8 cellular contexts compared by ENCODE assay signal in genomic region chr1:115147928-115148327, GRCh38. TPM values are rescaled to one million over a fixed set of nuclear protein-coding genes. Genes with fewer than 3 reads are reported as not detected.
DNase-seq lines count a peak whose midpoint lies in the region; ATAC-seq and TF ChIP-seq lines count a peak whose summit lies in the region.
"Not testable (repeated sequence)": the region's sequence is repeated elsewhere in the genome, so short reads cannot be mapped to it uniquely, and the experiment has no call there.

No MANE protein-coding gene starts in this region.

- H3K27ac Mint-ChIP-seq in CD8-positive, alpha-beta memory T cell = peak overlapping the region in 2 of 8 donors; percentile 6 to 22
- H3K27ac Mint-ChIP-seq in WTC11 = peak overlapping the region; percentile 59; the same call in 1 of the 2 replicates
- H3K27ac Mint-ChIP-seq in activated naive CD4-positive, alpha-beta T cell treated with anti-CD3 and anti-CD28 coated beads, Interleukin-2, amount 50 U/mL, for 24 hours = not testable (repeated sequence)
- peak overlapping the region in 4 of 10 donors; percentile 0 to 85 (median 33) for H3K27ac Mint-ChIP-seq in naive thymus-derived CD8-positive, alpha-beta T cell

- not testable (repeated sequence) for H3K4me3 ChIP-seq in CD8-positive, alpha-beta memory T cell (ENCODE audit: low read length); hepatocyte
- peak overlapping the region; percentile 61 for H3K4me3 ChIP-seq in HUES48 (ENCODE audit: low read depth, low read length)
- H3K4me3 ChIP-seq in ectodermal cell (ENCODE audit: insufficient read depth, low read depth, low read length) = peak overlapping the region; percentile 10
- peak overlapping the region; percentile 38 for H3K4me3 ChIP-seq in smooth muscle cell

- POLR2A ChIA-PET in CD8-positive, alpha-beta memory T cell (lab: Charles Lee); WTC11 (lab: Charles Lee); naive thymus-derived CD8-positive, alpha-beta T cell (lab: Charles Lee): not testable (repeated sequence)

- not testable (repeated sequence) for H3K9me3 ChIP-seq in CD8-positive, alpha-beta memory T cell (ENCODE audit: low read length); HUES48 (ENCODE audit: control insufficient read depth, insufficient read depth, low read length); ectodermal cell (ENCODE audit: control insufficient read depth, low read length); hepatocyte (ENCODE audit: low read depth); smooth muscle cell (replicated peaks; ENCODE audit: low read depth)

- H3K27ac ChIP-seq in CD8-positive, alpha-beta memory T cell (ENCODE audit: low read depth, low read length); HUES48 (ENCODE audit: low read depth, low read length); ectodermal cell (ENCODE audit: insufficient read depth, low read depth, low read length, poor library complexity, severe bottlenecking); smooth muscle cell (ENCODE audit: low read depth): not testable (repeated sequence)
- H3K27ac ChIP-seq in hepatocyte = peak overlapping the region; percentile 43

- WGBS in ectodermal cell, 2 experiments = 5 to 6% methylated on average over 18 of the region's 22 CpGs
- 5% methylated on average over 21 of the region's 22 CpGs for WGBS in hepatocyte (ENCODE audit: low lambda C conversion rate, missing lambda C conversion rate)
- WGBS in smooth muscle cell (ENCODE audit: low lambda C conversion rate) = 8% methylated on average over 20 of the region's 22 CpGs

- H3K9ac ChIP-seq in HUES48 (ENCODE audit: low read depth, low read length) = peak overlapping the region; percentile 48; the same call in 1 of the 2 replicates
- not testable (repeated sequence) for H3K9ac ChIP-seq in smooth muscle cell (ENCODE audit: low read depth)

- H3K4me1 Mint-ChIP-seq in CD8-positive, alpha-beta memory T cell; WTC11; activated naive CD4-positive, alpha-beta T cell treated with anti-CD3 and anti-CD28 coated beads, Interleukin-2, amount 50 U/mL, for 24 hours; naive thymus-derived CD8-positive, alpha-beta T cell: not testable (repeated sequence)

- not testable (repeated sequence) for ATAC-seq in WTC11; naive thymus-derived CD8-positive, alpha-beta T cell

- not testable (repeated sequence) for H3K27me3 ChIP-seq in CD8-positive, alpha-beta memory T cell (ENCODE audit: insufficient read depth, low read length, poor library complexity, severe bottlenecking); HUES48 (ENCODE audit: control insufficient read depth, insufficient read depth, low read length); ectodermal cell (ENCODE audit: control insufficient read depth, insufficient read depth, low read length, poor library complexity, severe bottlenecking); hepatocyte; smooth muscle cell (ENCODE audit: low read depth)

- H3K9me2 ChIP-seq in hepatocyte (replicated peaks; ENCODE audit: insufficient read depth) = not testable (repeated sequence)

- not testable (repeated sequence) for H3F3A ChIP-seq in smooth muscle cell (ENCODE audit: low read depth)

- TF ChIP-seq CTCF in WTC11 (IDR thresholded peaks at IDR 0.05); hepatocyte (IDR thresholded peaks at IDR 0.05; ENCODE audit: poor library complexity); smooth muscle cell (IDR thresholded peaks at IDR 0.05; ENCODE audit: borderline replicate concordance, insufficient read depth, poor library complexity, severe bottlenecking): not testable (repeated sequence)

- H3K36me3 ChIP-seq in CD8-positive, alpha-beta memory T cell (ENCODE audit: insufficient read depth, low read length); HUES48 (ENCODE audit: control insufficient read depth, insufficient read depth, low read length); ectodermal cell (ENCODE audit: control insufficient read depth, insufficient read depth, low read length); hepatocyte (replicated peaks; ENCODE audit: insufficient read depth, low read depth); smooth muscle cell (ENCODE audit: low read depth): not testable (repeated sequence)

- H3K4me2 ChIP-seq in hepatocyte (peak overlapping the region; percentile 79), smooth muscle cell (peak overlapping the region; percentile 77)

- not testable (repeated sequence) for H3K36me3 Mint-ChIP-seq in CD8-positive, alpha-beta memory T cell; WTC11; activated naive CD4-positive, alpha-beta T cell treated with anti-CD3 and anti-CD28 coated beads, Interleukin-2, amount 50 U/mL, for 24 hours; naive thymus-derived CD8-positive, alpha-beta T cell

- H3K27me3 Mint-ChIP-seq in CD8-positive, alpha-beta memory T cell = peaks cover 13 to 45% of the 10 kb centered on the region in 2 donors
- not testable (repeated sequence) for H3K27me3 Mint-ChIP-seq in WTC11 (ENCODE audit: low read depth)
- peaks cover 32% of the 10 kb centered on the region for H3K27me3 Mint-ChIP-seq in activated naive CD4-positive, alpha-beta T cell treated with anti-CD3 and anti-CD28 coated beads, Interleukin-2, amount 50 U/mL, for 24 hours
- peaks cover 0 to 29% (median 11%) of the 10 kb centered on the region in 5 donors for H3K27me3 Mint-ChIP-seq in naive thymus-derived CD8-positive, alpha-beta T cell

- peak in 1 of 5 donors; percentile 18 for DNase-seq in CD8-positive, alpha-beta memory T cell
- not testable (repeated sequence) for DNase-seq in WTC11 (ENCODE audit: low spot score); hepatocyte (ENCODE audit: low spot score); smooth muscle cell (lab: John Stamatoyannopoulos, UW; ENCODE audit: unreplicated experiment)
- peak in 6 of 10 donors; percentile 6 to 49 (median 20) for DNase-seq in naive thymus-derived CD8-positive, alpha-beta T cell

- peak overlapping the region in 6 of 7 donors; percentile 13 to 83 (median 54) for H3K4me3 Mint-ChIP-seq in CD8-positive, alpha-beta memory T cell
- H3K4me3 Mint-ChIP-seq in WTC11 = peak overlapping the region; percentile 88
- H3K4me3 Mint-ChIP-seq in activated naive CD4-positive, alpha-beta T cell treated with anti-CD3 and anti-CD28 coated beads, Interleukin-2, amount 50 U/mL, for 24 hours = peak overlapping the region; percentile 73
- H3K4me3 Mint-ChIP-seq in naive thymus-derived CD8-positive, alpha-beta T cell = peak overlapping the region; percentile 53 to 86 (median 73)

- not testable (repeated sequence) for H4K20me1 ChIP-seq in hepatocyte (ENCODE audit: insufficient read depth, poor library complexity, severe bottlenecking); smooth muscle cell (ENCODE audit: low read depth)

- H3K9me3 Mint-ChIP-seq in CD8-positive, alpha-beta memory T cell; WTC11; activated naive CD4-positive, alpha-beta T cell treated with anti-CD3 and anti-CD28 coated beads, Interleukin-2, amount 50 U/mL, for 24 hours; naive thymus-derived CD8-positive, alpha-beta T cell: not testable (repeated sequence)

- peak overlapping the region; percentile 64 for H2AFZ ChIP-seq in hepatocyte
- H2AFZ ChIP-seq in smooth muscle cell (ENCODE audit: low read depth) = peak overlapping the region; percentile 45

- H3K4me1 ChIP-seq in CD8-positive, alpha-beta memory T cell (ENCODE audit: insufficient read depth, low read length); HUES48 (ENCODE audit: control insufficient read depth, insufficient read depth, low read length); ectodermal cell (ENCODE audit: control insufficient read depth, insufficient read depth, low read length); hepatocyte (ENCODE audit: insufficient read depth); smooth muscle cell (ENCODE audit: low read depth): not testable (repeated sequence)

- H3K79me2 ChIP-seq in hepatocyte; smooth muscle cell (ENCODE audit: low read depth): not testable (repeated sequence)

- CTCF ChIA-PET in CD8-positive, alpha-beta memory T cell (lab: Charles Lee) = not testable (repeated sequence)
- CTCF ChIA-PET in WTC11 (lab: Charles Lee) = interaction anchor here (1.3 to 1.6 kb wide), 2 partner anchors 9 to 447 kb away, joined by 3 to 5 read pairs; no protein-coding TSS in a partner anchor

TF ChIP-seq in WTC11, 78 proteins besides CTCF, POLR2A, EP300 and RAD21:
- TF ChIP-seq, protein P1, sequence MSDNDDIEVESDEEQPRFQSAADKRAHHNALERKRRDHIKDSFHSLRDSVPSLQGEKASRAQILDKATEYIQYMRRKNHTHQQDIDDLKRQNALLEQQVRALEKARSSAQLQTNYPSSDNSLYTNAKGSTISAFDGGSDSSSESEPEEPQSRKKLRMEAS (CRISPR knock-in tag; IDR thresholded peaks at IDR 0.05) = 0 out of 2 replicates have a peak, but pooled peaks have one; percentile 19

RNA-seq across cellular contexts. Expression of gene TSPAN2, which starts 58.6 kb away (rescaled TPM):
- 1 to 10 TPM; 1.3 to 2.0 TPM for total RNA-seq in CD8-positive, alpha-beta memory T cell
- 7.1 TPM for polyA plus RNA-seq in CD8-positive, alpha-beta memory T cell
- 12.0 to 14.8 TPM (median 14.6 TPM) in 3 replicates for total RNA-seq in WTC11 (2021)
- 16.6 TPM for polyA plus RNA-seq in ectodermal cell (2013, experiment 1 of 4)
- 21.1 TPM for polyA plus RNA-seq in ectodermal cell (2013, experiment 2 of 4)
- 17.5 TPM for polyA plus RNA-seq in ectodermal cell (2013, experiment 3 of 4)
- 18.5 TPM for polyA plus RNA-seq in ectodermal cell (2013, experiment 4 of 4)
- total RNA-seq in hepatocyte = 1.8 and 2.8 TPM in 2 replicates
- 1.4 and 4.1 TPM in 2 replicates for polyA plus RNA-seq in hepatocyte
- under 1 TPM; 0.68 to 0.77 TPM for total RNA-seq in naive thymus-derived CD8-positive, alpha-beta T cell
- 10 to 100 TPM in 1 of 3 donors, 1 to 10 TPM in 1, under 1 TPM in 1; 0.92 to 16.3 (median 3.2) TPM for polyA plus RNA-seq in naive thymus-derived CD8-positive, alpha-beta T cell
- 10.9 and 17.4 TPM in 2 replicates for total RNA-seq in smooth muscle cell
- 13.8 and 26.9 TPM in 2 replicates for polyA plus RNA-seq in smooth muscle cell
